Comparison of ENCODE assay signal across 33 cellular contexts in genomic region chrY:16071957-16072356, GRCh38.
DNase-seq lines count a peak whose midpoint lies in the region; ATAC-seq, FAIRE-seq and TF ChIP-seq lines count a peak whose summit lies in the region.
"Had no signal": no experiment of that assay in that cellular context is flagged by ENCODE, and none has a peak within 500 bp of the region (broad histone marks: within the 10 kb centered on the region; RNA-seq: fewer than 3 reads in every experiment).

No MANE protein-coding gene starts in this region.

- intact Hi-C loops in HepG2 (cut with micrococcal nuclease; ENCODE audit: unreplicated experiment) (no loop called here), MCF 10A (cut with micrococcal nuclease) (no loop called here)

- no peaks in the 10 kb centered on the region for H3K27me3 Mint-ChIP-seq in MCF 10A (ENCODE audit: insufficient read depth, unreplicated experiment)
- H3K27me3 Mint-ChIP-seq: B cell; CD4-positive, alpha-beta memory T cell; CD4-positive, alpha-beta T cell; CD4-positive, CD25-positive, alpha-beta regulatory T cell; CD8-positive, alpha-beta memory T cell had no signal

- H3K36me3 ChIP-seq in liver (ENCODE audit: control insufficient read depth in 4 of 4, insufficient read depth in 3 of 4, low read depth in 1 of 4, low read length in 3 of 4): no peaks in the 10 kb centered on the region
- H3K36me3 ChIP-seq in HepG2 (replicated peaks in 1 of 2; ENCODE audit: control insufficient read depth in 1 of 2, insufficient read depth in 2 of 2, low read length in 2 of 2): no peaks in the 10 kb centered on the region
- H3K36me3 ChIP-seq: BE2C; BLaER1; BLaER1 treated with 17β-estradiol and CSF1 and Interleukin-3, amounts not matched to agents 10 nM and 100 nM had no signal

- WGBS in liver: 51% methylated on average over 3 of the region's 3 CpGs
- whole genome bisulfite sequencing in HepG2 (ENCODE audit: low lambda C conversion rate): 5% methylated on average over 2 of the region's 3 CpGs

- no peak for ATAC-seq in HepG2
- peak; percentile 61 for ATAC-seq in left lobe of liver
- ATAC-seq: A549; CD8-positive, alpha-beta T cell had no signal

- CTCF ChIA-PET in HepG2 (lab: Yijun Ruan, JAX; ENCODE audit: low intra/inter-chr PET ratio, low total read pairs) (no interaction called here), MCF 10A (lab: Yijun Ruan, JAX) (no interaction called here)

- H3K9me3 Mint-ChIP-seq in MCF 10A (ENCODE audit: unreplicated experiment): no peaks in the 10 kb centered on the region
- H3K9me3 Mint-ChIP-seq: CD4-positive, alpha-beta memory T cell; CD8-positive, alpha-beta memory T cell had no signal

- H3K4me1 Mint-ChIP-seq in MCF 10A (ENCODE audit: insufficient read depth, unreplicated experiment): no peaks in the 10 kb centered on the region
- H3K4me1 Mint-ChIP-seq: B cell; CD14-positive monocyte; CD4-positive, alpha-beta memory T cell; CD4-positive, CD25-positive, alpha-beta regulatory T cell; CD8-positive, alpha-beta memory T cell had no signal

- TF ChIP-seq RAD21 in liver (IDR thresholded peaks at IDR 0.05) (no peak), HepG2 (CRISPR knock-in tag; IDR thresholded peaks at IDR 0.05) (no peak)

- no peaks in the 10 kb centered on the region for H3K36me3 Mint-ChIP-seq in MCF 10A (ENCODE audit: insufficient read depth, unreplicated experiment)
- H3K36me3 Mint-ChIP-seq: CD14-positive monocyte; CD4-positive, alpha-beta memory T cell; CD4-positive, CD25-positive, alpha-beta regulatory T cell; CD8-positive, alpha-beta memory T cell; CD8-positive, alpha-beta T cell had no signal

- H3K4me1 ChIP-seq in liver (ENCODE audit: control insufficient read depth in 4 of 4, insufficient read depth in 4 of 4, low read length in 3 of 4) (no peaks in the 10 kb centered on the region), HepG2 (ENCODE audit: insufficient read depth, low read length) (no peaks in the 10 kb centered on the region)
- H3K4me1 ChIP-seq: A549; BE2C; BLaER1; BLaER1 treated with 17β-estradiol and CSF1 and Interleukin-3, amounts not matched to agents 10 nM and 100 nM; Caco-2 had no signal

- no peak for DNase-seq in HepG2 (ENCODE audit: low spot score)
- DNase-seq in left lobe of liver (ENCODE audit: low spot score): peak; percentile 42
- no peak for DNase-seq in MCF 10A (ENCODE audit: unreplicated experiment)
- DNase-seq: 8988T; ACHN; AML-193; BE2C; C1 segment of cervical spinal cord; Caco-2; Calu3; CD4-positive, alpha-beta memory T cell; CD4-positive, alpha-beta T cell; CD4-positive, CD25-positive, alpha-beta regulatory T cell; CD8-positive, alpha-beta memory T cell; CD8-positive, alpha-beta T cell; COR-L47; DMS 273 treated with DMSO at 0.1 percent for 48 hours; DMS153; DMS53; DMS79; DMS79 treated with DMSO at 0.1 percent for 48 hours; DND-41; EL had no signal

- FAIRE-seq in HepG2 (lab: Jason Lieb, UNC): no peak
- FAIRE-seq: A204.1, A549, D721Med had no signal

- H3K27me3 ChIP-seq in liver (ENCODE audit: control insufficient read depth in 4 of 4, insufficient read depth in 4 of 4, low read length in 3 of 4) (no peaks in the 10 kb centered on the region), HepG2 (ENCODE audit: control insufficient read depth in 1 of 2, insufficient read depth in 2 of 2, low read length in 2 of 2) (no peaks in the 10 kb centered on the region)
- H3K27me3 ChIP-seq: BE2C; BLaER1; BLaER1 treated with 17β-estradiol and CSF1 and Interleukin-3, amounts not matched to agents 10 nM and 100 nM had no signal

- no peak overlapping the region for H3K4me2 ChIP-seq in HepG2 (ENCODE audit: low read depth, low read length)
- H3K4me2 ChIP-seq: A549; BLaER1; BLaER1 treated with 17β-estradiol and CSF1 and Interleukin-3, amounts not matched to agents 10 nM and 100 nM had no signal

- H3K27ac Mint-ChIP-seq in MCF 10A (ENCODE audit: low read depth, unreplicated experiment): no peak overlapping the region
- H3K27ac Mint-ChIP-seq: B cell; CD14-positive monocyte; CD4-positive, alpha-beta memory T cell; CD4-positive, alpha-beta T cell; CD4-positive, CD25-positive, alpha-beta regulatory T cell; CD8-positive, alpha-beta memory T cell; CD8-positive, alpha-beta T cell had no signal

- POLR2A ChIA-PET in HepG2 (lab: Yijun Ruan, JAX): no interaction called here
- POLR2A ChIA-PET in MCF 10A (lab: Yijun Ruan, JAX): no interaction called here

- H3K9me3 ChIP-seq in liver (ENCODE audit: control insufficient read depth in 4 of 4, low read length in 3 of 4) (no peaks in the 10 kb centered on the region), HepG2 (ENCODE audit: low read length) (no peaks in the 10 kb centered on the region; the same call in 1 of the 2 replicates)
- H3K9me3 ChIP-seq: A549; BE2C; BLaER1; BLaER1 treated with 17β-estradiol and CSF1 and Interleukin-3, amounts not matched to agents 10 nM and 100 nM; Caco-2 had no signal

- no peak overlapping the region for H3K4me3 ChIP-seq in liver (ENCODE audit: low read depth in 1 of 3, low read length in 3 of 3)
- no peak overlapping the region for H3K4me3 ChIP-seq in HepG2 (replicated peaks in 1 of 3; ENCODE audit: insufficient read depth in 1 of 3, low read depth in 2 of 3, low read length in 3 of 3)
- H3K4me3 ChIP-seq: A549; BLaER1; BLaER1 treated with 17β-estradiol and CSF1 and Interleukin-3, amounts not matched to agents 10 nM and 100 nM had no signal

- H3K9ac ChIP-seq in liver (ENCODE audit: low read depth in 1 of 2, low read length in 2 of 2) (no peak overlapping the region), HepG2 (ENCODE audit: insufficient read depth, low read depth, low read length) (no peak overlapping the region)
- H3K9ac ChIP-seq: BLaER1; BLaER1 treated with 17β-estradiol and CSF1 and Interleukin-3, amounts not matched to agents 10 nM and 100 nM had no signal

- TF ChIP-seq CTCF in liver (IDR thresholded peaks at IDR 0.05; ENCODE audit: low read depth, low read length, missing input control) (no peak), HepG2 (CRISPR knock-in tag; IDR thresholded peaks at IDR 0.05) (no peak), MCF 10A (IDR thresholded peaks at IDR 0.05; ENCODE audit: unreplicated experiment) (no peak)

- H3K27ac ChIP-seq in liver (ENCODE audit: low read depth in 1 of 2, low read length in 2 of 2) (no peak overlapping the region), HepG2 (ENCODE audit: extremely low read length, insufficient read depth, low read length) (no peak overlapping the region)
- H3K27ac ChIP-seq: 22Rv1; A549; BLaER1; BLaER1 treated with 17β-estradiol and CSF1 and Interleukin-3, amounts not matched to agents 10 nM and 100 nM; C4-2B had no signal

- no peak overlapping the region for H3K4me3 Mint-ChIP-seq in MCF 10A (ENCODE audit: unreplicated experiment)
- H3K4me3 Mint-ChIP-seq: B cell; CD14-positive monocyte; CD4-positive, alpha-beta memory T cell; CD4-positive, alpha-beta T cell; CD8-positive, alpha-beta memory T cell; CD8-positive, alpha-beta T cell had no signal

- no peak overlapping the region for H2AFZ ChIP-seq in HepG2 (ENCODE audit: low read length)

- BruUV-seq in HepG2 (replicated peaks; lab: Mats Ljungman, UMichigan) (no TSS peak), MCF 10A (replicated peaks; lab: Mats Ljungman, UMichigan) (no TSS peak)

- in situ Hi-C loops in HepG2 (cut with HindIII; ENCODE audit: extremely low pct_ligation_motif_present, low pct_unique_long_range_greater_than_20kb): no loop called here

- H4K20me1 ChIP-seq in HepG2 (ENCODE audit: insufficient read depth, low read length): no peaks in the 10 kb centered on the region
- H4K20me1 ChIP-seq: BLaER1; BLaER1 treated with 17β-estradiol and CSF1 and Interleukin-3, amounts not matched to agents 10 nM and 100 nM had no signal

- no peak for TF ChIP-seq POLR2A in HepG2 (IDR thresholded peaks at IDR 0.05; ENCODE audit: insufficient read depth in 1 of 2, low read depth in 2 of 2, low read length in 2 of 2)

- no peaks in the 10 kb centered on the region for H3K79me2 ChIP-seq in HepG2 (ENCODE audit: insufficient read depth, low read length)

- TF ChIP-seq EP300 in HepG2 (IDR thresholded peaks at IDR 0.05; ENCODE audit: low read depth in 2 of 2, low read length in 2 of 2): no peak
- TF ChIP-seq EP300 in HepG2 (CRISPR knock-in tag; IDR thresholded peaks at IDR 0.05; ENCODE audit: borderline replicate concordance): no peak

TF ChIP-seq in liver, 16 proteins besides CTCF, POLR2A, EP300 and RAD21:
- TF ChIP-seq JUND (IDR thresholded peaks at IDR 0.05) (no peak), RXRA (IDR thresholded peaks at IDR 0.05) (peak in 1 of 2 donors; percentile 33), YY1 (IDR thresholded peaks at IDR 0.05) (peak; percentile 20), HNF4A (conservative IDR thresholded peaks at IDR 0.05) (peak in 1 of 2 donors; percentile 51)

TF ChIP-seq in HepG2, 621 proteins besides CTCF, POLR2A, EP300 and RAD21:
- TF ChIP-seq SRSF4 (IDR thresholded peaks at IDR 0.05; ENCODE audit: low read depth, low read length, poor library complexity, severe bottlenecking) (no peak), CEBPG (CRISPR knock-in tag; IDR thresholded peaks at IDR 0.05) (no peak), CENPBD1 (CRISPR knock-in tag; IDR thresholded peaks at IDR 0.05; ENCODE audit: borderline replicate concordance, low read depth) (no peak), ZIK1 (CRISPR knock-in tag; IDR thresholded peaks at IDR 0.05; ENCODE audit: borderline replicate concordance, low read depth) (no peak), ELF1 (CRISPR knock-in tag; IDR thresholded peaks at IDR 0.05) (no peak), HOXA7 (CRISPR knock-in tag; IDR thresholded peaks at IDR 0.05) (no peak), TBP (CRISPR knock-in tag; IDR thresholded peaks at IDR 0.05) (no peak)
TF ChIP-seq in HepG2: peak in this region for 0.
